ENCODE assay signal across 2 cellular contexts in genomic region chr2:36392854-36393253, GRCh38.
TF ChIP-seq lines count a peak whose summit lies in the region.

No MANE protein-coding gene starts in this region.

TF ChIP-seq in A549, 52 proteins besides CTCF, POLR2A, EP300 and RAD21:
- no peak for TF ChIP-seq TP53 (CRISPR knock-in tag; IDR thresholded peaks at IDR 0.05)
- TF ChIP-seq FOSL2 (IDR thresholded peaks at IDR 0.05), result no peak
- 0 out of 2 replicates have a peak, but pooled peaks have one; percentile 10 for TF ChIP-seq FOSL2 (CRISPR knock-in tag; IDR thresholded peaks at IDR 0.05)

TF ChIP-seq in IMR-90, 13 proteins besides CTCF, POLR2A, EP300 and RAD21:
- TF ChIP-seq MXI1 (IDR thresholded peaks at IDR 0.05; ENCODE audit: borderline replicate concordance, low read depth, low read length) (no peak), MAZ (IDR thresholded peaks at IDR 0.05; ENCODE audit: borderline replicate concordance, low read depth, low read length) (no peak), CHD1 (IDR thresholded peaks at IDR 0.05; ENCODE audit: low read depth, low read length) (no peak), BHLHE40 (IDR thresholded peaks at IDR 0.05; ENCODE audit: low read depth, low read length) (no peak), FOS (IDR thresholded peaks at IDR 0.05; ENCODE audit: low read depth, low read length) (no peak), NFE2L2 (IDR thresholded peaks at IDR 0.05; ENCODE audit: low read depth, low read length) (no peak), RCOR1 (IDR thresholded peaks at IDR 0.05; ENCODE audit: insufficient replicate concordance, low read length) (no peak), MAFK (IDR thresholded peaks at IDR 0.05; ENCODE audit: low read depth, low read length) (no peak), ELK1 (IDR thresholded peaks at IDR 0.05; ENCODE audit: borderline replicate concordance, low read depth, low read length) (no peak), SMC3 (IDR thresholded peaks at IDR 0.05; ENCODE audit: low read depth, low read length) (no peak), CEBPB (IDR thresholded peaks at IDR 0.05; ENCODE audit: low read depth, low read length) (no peak)
TF ChIP-seq in IMR-90: peak in this region for 0.
